8 cellular contexts compared by ENCODE assay signal in the genomic region with DNA sequence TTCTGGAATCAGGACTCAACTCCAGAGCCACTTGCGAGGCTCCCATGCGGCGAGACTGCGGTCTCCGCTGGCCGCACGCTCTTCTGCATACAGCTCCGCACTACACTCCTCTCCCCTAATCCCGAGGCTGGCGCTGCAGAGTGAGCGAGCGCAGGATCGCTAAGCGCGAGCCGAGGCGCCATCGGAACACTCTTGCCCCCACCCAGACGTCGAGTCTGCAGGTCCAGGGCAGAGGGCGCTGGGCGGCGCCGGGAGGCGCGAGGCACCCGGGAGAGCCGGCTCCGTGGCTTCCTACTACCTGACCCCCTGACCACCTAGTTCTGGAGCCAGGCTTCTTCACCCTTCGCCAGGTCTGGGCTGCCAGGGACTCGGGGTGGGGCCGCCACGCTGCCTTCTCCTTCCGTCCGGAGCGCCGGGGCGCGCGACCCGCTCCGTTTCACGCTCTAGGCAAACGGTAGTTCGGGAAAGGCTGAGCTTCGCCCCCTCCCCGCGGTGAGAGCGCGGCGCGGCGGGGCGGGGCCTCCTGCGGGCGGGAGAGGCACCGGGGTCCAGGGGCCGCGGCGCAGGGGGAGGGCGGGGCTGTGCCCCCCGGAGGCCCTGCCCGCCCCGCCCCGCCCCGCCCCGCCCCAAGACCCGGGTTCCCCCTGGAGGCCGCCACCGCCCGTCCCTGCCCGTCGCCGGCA.
DNase-seq lines count a peak whose midpoint lies in the region; ATAC-seq and TF ChIP-seq lines count a peak whose summit lies in the region.

No MANE protein-coding gene starts in this region.

- ATAC-seq in GM18520 (IDR thresholded peaks at IDR 0.05; ENCODE audit: unreplicated experiment) (peak; percentile 33), HG03045 (IDR thresholded peaks at IDR 0.05; ENCODE audit: unreplicated experiment) (peak; percentile 75)
- peak; percentile 58 to 63 for ATAC-seq in activated CD4-positive, CD25-positive, alpha-beta regulatory T cell treated with anti-CD3 and anti-CD28 coated beads, Interleukin-2, amount 50 U/mL, for 24 hours

- peak overlapping the region; percentile 67 for H3K4me3 ChIP-seq in AG04449 (ENCODE audit: low read depth, low read length)

- no peak for DNase-seq in AG04449 (ENCODE audit: low read depth, low spot score)
- peak; percentile 83 for DNase-seq in NCI-H2227 treated with DMSO at 0.1 percent for 48 hours (lab: John Stamatoyannopoulos, UW)
- DNase-seq in kidney tubule cell (ENCODE audit: low spot score) = peak; percentile 76
- DNase-seq in stimulated activated CD4-positive, alpha-beta T cell treated with anti-CD3 and anti-CD28 coated beads, Interleukin-1b, Interleukin-23, amount 100 ng/mL, for 48 hours = peak; percentile 51

- CTCF ChIA-PET in AG04449 (lab: Yijun Ruan, JAX) = interaction anchor here (0.7 to 2.2 kb wide), 9 partner anchors 10 to 89 kb away, joined by 3 to 6 read pairs (median 4); no protein-coding TSS in a partner anchor

- H3K27ac ChIP-seq in cingulate gyrus (ENCODE audit: low read depth, low read length) = peak overlapping the region; percentile 79

- POLR2A ChIA-PET in AG04449 (lab: Yijun Ruan, JAX) = interaction anchor here (0.7 to 1.9 kb wide), 6 partner anchors 11 to 96 kb away, joined by 3 to 18 read pairs (median 4); partner anchors contain the start of gene PSMG4

- peak; percentile 32 for TF ChIP-seq CTCF in AG04449 (IDR thresholded peaks at IDR 0.05; ENCODE audit: insufficient read depth, low read length, missing control alignments)
